ENCODE assay signal across 2 cellular contexts in the genomic region with DNA sequence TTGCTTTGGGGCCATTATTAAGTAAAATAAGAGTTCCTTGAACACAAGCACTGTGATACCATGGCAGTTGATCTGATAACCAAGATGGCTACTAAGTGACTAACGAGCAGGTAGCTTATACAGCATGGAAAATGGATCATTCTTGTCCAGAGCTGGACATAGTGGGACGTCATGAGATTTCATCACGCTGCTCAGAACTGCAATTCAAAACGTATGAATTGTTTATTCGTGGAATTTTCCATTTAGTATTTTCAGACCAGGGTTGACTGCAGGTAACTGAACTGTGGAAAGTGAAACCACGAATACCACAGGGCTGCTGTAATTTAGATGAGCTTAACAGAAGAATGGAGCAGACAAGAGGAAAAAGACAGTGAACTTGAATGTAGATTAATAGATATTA.
TF ChIP-seq lines count a peak whose summit lies in the region.

No MANE protein-coding gene starts in this region.

TF ChIP-seq in liver, 16 proteins besides CTCF, POLR2A, EP300 and RAD21:
- no peak for TF ChIP-seq JUND (IDR thresholded peaks at IDR 0.05)
- TF ChIP-seq GABPA (IDR thresholded peaks at IDR 0.05 in 1 of 2, conservative IDR thresholded peaks at IDR 0.05 in 1 of 2): no peak
- TF ChIP-seq TAF1 (conservative IDR thresholded peaks at IDR 0.05): no peak
- TF ChIP-seq EGR1 (IDR thresholded peaks at IDR 0.05; ENCODE audit: low read depth in 2 of 2): no peak
- no peak for TF ChIP-seq FOXA2 (IDR thresholded peaks at IDR 0.05)

TF ChIP-seq in HepG2, 621 proteins besides CTCF, POLR2A, EP300 and RAD21:
- TF ChIP-seq ARNTL (CRISPR knock-in tag; IDR thresholded peaks at IDR 0.05): no peak
- TF ChIP-seq ZNF567 (CRISPR knock-in tag; IDR thresholded peaks at IDR 0.05; ENCODE audit: borderline replicate concordance): no peak
- TF ChIP-seq, protein P1, sequence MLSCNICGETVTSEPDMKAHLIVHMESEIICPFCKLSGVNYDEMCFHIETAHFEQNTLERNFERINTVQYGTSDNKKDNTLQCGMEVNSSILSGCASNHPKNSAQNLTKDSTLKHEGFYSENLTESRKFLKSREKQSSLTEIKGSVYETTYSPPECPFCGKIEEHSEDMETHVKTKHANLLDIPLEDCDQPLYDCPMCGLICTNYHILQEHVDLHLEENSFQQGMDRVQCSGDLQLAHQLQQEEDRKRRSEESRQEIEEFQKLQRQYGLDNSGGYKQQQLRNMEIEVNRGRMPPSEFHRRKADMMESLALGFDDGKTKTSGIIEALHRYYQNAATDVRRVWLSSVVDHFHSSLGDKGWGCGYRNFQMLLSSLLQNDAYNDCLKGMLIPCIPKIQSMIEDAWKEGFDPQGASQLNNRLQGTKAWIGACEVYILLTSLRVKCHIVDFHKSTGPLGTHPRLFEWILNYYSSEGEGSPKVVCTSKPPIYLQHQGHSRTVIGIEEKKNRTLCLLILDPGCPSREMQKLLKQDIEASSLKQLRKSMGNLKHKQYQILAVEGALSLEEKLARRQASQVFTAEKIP (CRISPR knock-in tag; IDR thresholded peaks at IDR 0.05; ENCODE audit: borderline replicate concordance): no peak
- TF ChIP-seq CREB3 (CRISPR knock-in tag; IDR thresholded peaks at IDR 0.05): no peak
- TF ChIP-seq ZNF746 (CRISPR knock-in tag; IDR thresholded peaks at IDR 0.05): no peak
- no peak for TF ChIP-seq ZNF660 (CRISPR knock-in tag; IDR thresholded peaks at IDR 0.05; ENCODE audit: borderline replicate concordance, low read depth)
- TF ChIP-seq NCOR1 (IDR thresholded peaks at IDR 0.05; ENCODE audit: borderline replicate concordance, low read length): no peak
